8 cellular contexts compared by ENCODE assay signal in genomic region chr5:138352071-138352721, GRCh38. TPM values are rescaled to one million over a fixed set of nuclear protein-coding genes. Genes with fewer than 3 reads are reported as not detected.
A peak's percentile ranks its signal among the peaks of the same experiment; 100 is the strongest.
DNase-seq lines count a peak whose midpoint lies in the region; ATAC-seq and TF ChIP-seq lines count a peak whose summit lies in the region.

A gene with protein sequence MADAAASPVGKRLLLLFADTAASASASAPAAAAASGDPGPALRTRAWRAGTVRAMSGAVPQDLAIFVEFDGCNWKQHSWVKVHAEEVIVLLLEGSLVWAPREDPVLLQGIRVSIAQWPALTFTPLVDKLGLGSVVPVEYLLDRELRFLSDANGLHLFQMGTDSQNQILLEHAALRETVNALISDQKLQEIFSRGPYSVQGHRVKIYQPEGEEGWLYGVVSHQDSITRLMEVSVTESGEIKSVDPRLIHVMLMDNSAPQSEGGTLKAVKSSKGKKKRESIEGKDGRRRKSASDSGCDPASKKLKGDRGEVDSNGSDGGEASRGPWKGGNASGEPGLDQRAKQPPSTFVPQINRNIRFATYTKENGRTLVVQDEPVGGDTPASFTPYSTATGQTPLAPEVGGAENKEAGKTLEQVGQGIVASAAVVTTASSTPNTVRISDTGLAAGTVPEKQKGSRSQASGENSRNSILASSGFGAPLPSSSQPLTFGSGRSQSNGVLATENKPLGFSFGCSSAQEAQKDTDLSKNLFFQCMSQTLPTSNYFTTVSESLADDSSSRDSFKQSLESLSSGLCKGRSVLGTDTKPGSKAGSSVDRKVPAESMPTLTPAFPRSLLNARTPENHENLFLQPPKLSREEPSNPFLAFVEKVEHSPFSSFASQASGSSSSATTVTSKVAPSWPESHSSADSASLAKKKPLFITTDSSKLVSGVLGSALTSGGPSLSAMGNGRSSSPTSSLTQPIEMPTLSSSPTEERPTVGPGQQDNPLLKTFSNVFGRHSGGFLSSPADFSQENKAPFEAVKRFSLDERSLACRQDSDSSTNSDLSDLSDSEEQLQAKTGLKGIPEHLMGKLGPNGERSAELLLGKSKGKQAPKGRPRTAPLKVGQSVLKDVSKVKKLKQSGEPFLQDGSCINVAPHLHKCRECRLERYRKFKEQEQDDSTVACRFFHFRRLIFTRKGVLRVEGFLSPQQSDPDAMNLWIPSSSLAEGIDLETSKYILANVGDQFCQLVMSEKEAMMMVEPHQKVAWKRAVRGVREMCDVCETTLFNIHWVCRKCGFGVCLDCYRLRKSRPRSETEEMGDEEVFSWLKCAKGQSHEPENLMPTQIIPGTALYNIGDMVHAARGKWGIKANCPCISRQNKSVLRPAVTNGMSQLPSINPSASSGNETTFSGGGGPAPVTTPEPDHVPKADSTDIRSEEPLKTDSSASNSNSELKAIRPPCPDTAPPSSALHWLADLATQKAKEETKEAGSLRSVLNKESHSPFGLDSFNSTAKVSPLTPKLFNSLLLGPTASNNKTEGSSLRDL (N-terminal part only) (plus strand): TSS chr5:138352685. CDS start chr5:138352796, 111 bp downstream.

- peak within 1 kb of the TSS; percentile 97 for H3K4me3 Mint-ChIP-seq in activated T-helper 2 cell treated with anti-CD3 and anti-CD28 coated beads, Interferon-gamma antibody, Interleukin-2, Interleukin-4, amounts not matched to agents 10 μg/mL and 5 μg/mL and 100 μg/mL, durations not matched to agents 14 hours and 24 hours and 36 hours (ENCODE audit: low read depth)
- peak within 1 kb of the TSS; percentile 92 to 100 (median 98) for H3K4me3 Mint-ChIP-seq in nephron

- H3K36me3 ChIP-seq in Karpas-422 (ENCODE audit: insufficient read depth, low read length), result peaks cover 26% of the 10 kb centered on the region

- CTCF ChIA-PET in RWPE1 (lab: Yijun Ruan, JAX), result interaction anchor here (0.6 to 2.9 kb wide), 43 partner anchors 8 to 474 kb away, joined by 3 to 86 read pairs (median 4); partner anchors contain the start of genes CDC23, CDC25C, FAM53C and KIF20A

- H3K9me2 ChIP-seq in Karpas-422 (replicated peaks; ENCODE audit: insufficient read depth, low read length), result no peaks in the 10 kb centered on the region

- H3K4me3 ChIP-seq in Karpas-422 (ENCODE audit: low read length), result peak within 1 kb of the TSS; percentile 98
- peak within 1 kb of the TSS; percentile 91 for H3K4me3 ChIP-seq in fibroblast of pulmonary artery (replicated peaks; ENCODE audit: low read depth, low read length)

- POLR2A ChIA-PET in RWPE1 (lab: Yijun Ruan, JAX; ENCODE audit: low non-redundant PET), result interaction anchor here (0.6 to 1.8 kb wide), 5 partner anchors 13 to 174 kb away, joined by 3 to 12 read pairs (median 6); partner anchors contain the start of genes CDC25C and FAM53C

- peak; percentile 10 for DNase-seq in DMS79 treated with DMSO at 0.1 percent for 48 hours (lab: John Stamatoyannopoulos, UW)
- peak; percentile 97 for DNase-seq in Karpas-422
- peak; percentile 95 for DNase-seq in RWPE1 (ENCODE audit: low spot score)
- peak; percentile 93 for DNase-seq in activated T-helper 2 cell treated with anti-CD3 and anti-CD28 coated beads, Interferon-gamma antibody, Interleukin-2, Interleukin-4, amounts not matched to agents 10 μg/mL and 5 μg/mL and 100 μg/mL, durations not matched to agents 14 hours and 24 hours and 36 hours (ENCODE audit: low spot score)
- peak; percentile 86 for DNase-seq in fibroblast of pulmonary artery (ENCODE audit: low read depth)
- peak; percentile 95 for DNase-seq in stimulated activated naive CD8-positive, alpha-beta T cell treated with anti-CD3 and anti-CD28 coated beads, Interleukin-15, Interleukin-2, amounts not matched to agents 100 U/mL and 50 U/mL, for 24 hours

- peaks cover 7% of the 10 kb centered on the region for H3K9me3 Mint-ChIP-seq in activated T-helper 2 cell treated with anti-CD3 and anti-CD28 coated beads, Interferon-gamma antibody, Interleukin-2, Interleukin-4, amounts not matched to agents 10 μg/mL and 5 μg/mL and 100 μg/mL, durations not matched to agents 14 hours and 24 hours and 36 hours
- H3K9me3 Mint-ChIP-seq in nephron, result peaks cover 10% of the 10 kb centered on the region

- TF ChIP-seq CTCF in RWPE1 (conservative IDR thresholded peaks at IDR 0.05; ENCODE audit: low read depth) (peak; percentile 100), fibroblast of pulmonary artery (IDR thresholded peaks at IDR 0.05; ENCODE audit: low read length, missing control alignments) (peak; percentile 86), nephron (IDR thresholded peaks at IDR 0.05; ENCODE audit: unreplicated experiment in 3 of 3) (peak; percentile 99 to 100 (median 99))

- H3K9ac ChIP-seq in Karpas-422 (ENCODE audit: low read length), result peak within 1 kb of the TSS; percentile 99

- H4K20me1 ChIP-seq in Karpas-422 (ENCODE audit: insufficient read depth, low read depth, low read length), result no peaks in the 10 kb centered on the region

- H3K27me3 Mint-ChIP-seq in activated T-helper 2 cell treated with anti-CD3 and anti-CD28 coated beads, Interferon-gamma antibody, Interleukin-2, Interleukin-4, amounts not matched to agents 10 μg/mL and 5 μg/mL and 100 μg/mL, durations not matched to agents 14 hours and 24 hours and 36 hours (ENCODE audit: low read depth), result no peaks in the 10 kb centered on the region
- H3K27me3 Mint-ChIP-seq in nephron (ENCODE audit: low read depth), result no peaks in the 10 kb centered on the region

- peak within 1 kb of the TSS; percentile 83 for H3K4me2 ChIP-seq in Karpas-422 (ENCODE audit: low read depth, low read length, poor library complexity, severe bottlenecking)

- intact Hi-C loops in activated T-helper 2 cell treated with anti-CD3 and anti-CD28 coated beads, Interferon-gamma antibody, Interleukin-2, Interleukin-4, amounts not matched to agents 10 μg/mL and 5 μg/mL and 100 μg/mL, durations not matched to agents 14 hours and 24 hours and 36 hours (cut with micrococcal nuclease), result loop anchor here (1.0 to 5.0 kb wide), 4 partner anchors 13 to 190 kb away; partner anchors contain the start of genes BRD8, EGR1 and ETF1

- peaks cover 36% of the 10 kb centered on the region for H3K36me3 Mint-ChIP-seq in activated T-helper 2 cell treated with anti-CD3 and anti-CD28 coated beads, Interferon-gamma antibody, Interleukin-2, Interleukin-4, amounts not matched to agents 10 μg/mL and 5 μg/mL and 100 μg/mL, durations not matched to agents 14 hours and 24 hours and 36 hours (ENCODE audit: low read depth)
- H3K36me3 Mint-ChIP-seq in nephron (ENCODE audit: low read depth), result peaks cover 40% of the 10 kb centered on the region

- H2AFZ ChIP-seq in Karpas-422 (ENCODE audit: low read length), result peak within 1 kb of the TSS; percentile 39; the same call in 1 of the 2 replicates

- peaks cover 45% of the 10 kb centered on the region for H3K79me2 ChIP-seq in Karpas-422 (ENCODE audit: low read length)

- H3K9me3 ChIP-seq in Karpas-422 (ENCODE audit: low read length), result no peaks in the 10 kb centered on the region

- peaks cover 37% of the 10 kb centered on the region for H3K4me1 Mint-ChIP-seq in activated T-helper 2 cell treated with anti-CD3 and anti-CD28 coated beads, Interferon-gamma antibody, Interleukin-2, Interleukin-4, amounts not matched to agents 10 μg/mL and 5 μg/mL and 100 μg/mL, durations not matched to agents 14 hours and 24 hours and 36 hours (ENCODE audit: low read depth)
- peaks cover 30% of the 10 kb centered on the region for H3K4me1 Mint-ChIP-seq in nephron

- H3K27ac ChIP-seq in Karpas-422 (ENCODE audit: low read length), result peak within 1 kb of the TSS; percentile 96
- H3K27ac ChIP-seq in RWPE1, result peak within 1 kb of the TSS; percentile 92

- peak within 1 kb of the TSS; percentile 94 for H3K27ac Mint-ChIP-seq in activated T-helper 2 cell treated with anti-CD3 and anti-CD28 coated beads, Interferon-gamma antibody, Interleukin-2, Interleukin-4, amounts not matched to agents 10 μg/mL and 5 μg/mL and 100 μg/mL, durations not matched to agents 14 hours and 24 hours and 36 hours
- H3K27ac Mint-ChIP-seq in nephron, result peak within 1 kb of the TSS; percentile 97 to 99 (median 99)

- H3K4me1 ChIP-seq in Karpas-422 (ENCODE audit: low read length), result peaks cover 15% of the 10 kb centered on the region

- ATAC-seq in GM21737 (IDR thresholded peaks at IDR 0.05; ENCODE audit: unreplicated experiment), result peak; percentile 65
- peak; percentile 89 for ATAC-seq in stimulated activated naive CD8-positive, alpha-beta T cell treated with anti-CD3 and anti-CD28 coated beads, Interleukin-15, Interleukin-2, amounts not matched to agents 100 U/mL and 50 U/mL, for 24 hours

- H3K27me3 ChIP-seq in Karpas-422 (ENCODE audit: low read length), result no peaks in the 10 kb centered on the region

RNA-seq across cellular contexts. Expression of the gene that starts here (rescaled TPM):
- total RNA-seq in Karpas-422 (2014; rRNA removed; shearing (Covaris generic); ENCODE audit: low replicate concordance), result 44.9 and 56.3 TPM in 2 replicates
- total RNA-seq in activated T-helper 2 cell treated with anti-CD3 and anti-CD28 coated beads, Interferon-gamma antibody, Interleukin-2, Interleukin-4, amounts not matched to agents 10 μg/mL and 5 μg/mL and 100 μg/mL, durations not matched to agents 14 hours and 24 hours and 36 hours, result 52.8 and 54.5 TPM in 2 replicates

Comparison
In these comparisons a context has a peak if more than half of its experiments do, and no peak if none do; other contexts are left out.
1. Peak in every context shown above with its lines: DNase-seq, ATAC-seq, H3K4me3 ChIP-seq and H3K27ac ChIP-seq.
2. DNase-seq: peak in every context shown above with its lines; median percentile 97 in Karpas-422; 95 in RWPE1; 95 in stimulated activated naive CD8-positive, alpha-beta T cell treated with anti-CD3 and anti-CD28 coated beads, Interleukin-15, Interleukin-2, amounts not matched to agents 100 U/mL and 50 U/mL, for 24 hours; 93 in activated T-helper 2 cell treated with anti-CD3 and anti-CD28 coated beads, Interferon-gamma antibody, Interleukin-2, Interleukin-4, amounts not matched to agents 10 μg/mL and 5 μg/mL and 100 μg/mL, durations not matched to agents 14 hours and 24 hours and 36 hours; 86 in fibroblast of pulmonary artery; 10 in DMS79 treated with DMSO at 0.1 percent for 48 hours.